In genomic region chr1:41788427-41788826, GRCh38 we compare ENCODE assay signal across 26 cellular contexts.
"Had no signal": no experiment of that assay in that cellular context is flagged by ENCODE, and none has a peak within 500 bp of the region (broad histone marks: within the 10 kb centered on the region; RNA-seq: fewer than 3 reads in every experiment).

No MANE protein-coding gene starts in this region.

- H3K4me3 ChIP-seq: colonic mucosa, esophagus squamous epithelium, gastrocnemius medialis, heart right ventricle, left lung, lower lobe of right lung, mucosa of descending colon had no signal

- DNase-seq: colonic mucosa; cortex of kidney; effector CD8-positive, alpha-beta T cell; effector memory CD8-positive, alpha-beta T cell; endodermal cell; erythroblast; esophagus squamous epithelium; foreskin fibroblast; foreskin melanocyte; gastrocnemius medialis; glutamatergic neuron; head of caudate nucleus; heart right ventricle; hippocampal formation; left cardiac atrium; left lung; left ventricle myocardium superior; lower lobe of right lung; mesenchymal stem cell; mucosa of descending colon had no signal

- H3K27ac Mint-ChIP-seq: dendritic cell treated with granulocyte-macrophage colony-stimulating factor and Interleukin-4, amounts not matched to agents 40 ng/mL and 50 ng/mL, for 4 days; effector memory CD8-positive, alpha-beta T cell; endodermal cell; mesothelial cell of epicardium had no signal

- H3K27ac ChIP-seq: colonic mucosa, epithelial cell of prostate, gastrocnemius medialis, heart right ventricle, left lung, lower lobe of right lung had no signal

- H3K4me3 Mint-ChIP-seq: dendritic cell treated with granulocyte-macrophage colony-stimulating factor and Interleukin-4, amounts not matched to agents 40 ng/mL and 50 ng/mL, for 4 days; effector memory CD8-positive, alpha-beta T cell; endodermal cell; mesothelial cell of epicardium had no signal

- H3K4me1 ChIP-seq: colonic mucosa, lower lobe of right lung had no signal

- H3K27me3 Mint-ChIP-seq: dendritic cell treated with granulocyte-macrophage colony-stimulating factor and Interleukin-4, amounts not matched to agents 40 ng/mL and 50 ng/mL, for 4 days; effector memory CD8-positive, alpha-beta T cell had no signal

- H3K36me3 Mint-ChIP-seq: mesothelial cell of epicardium had no signal

- ATAC-seq: effector memory CD8-positive, alpha-beta T cell; esophagus mucosa; gastrocnemius medialis; heart right ventricle; left cardiac atrium; left lung; left ventricle myocardium superior; lower lobe of right lung; mucosa of descending colon had no signal

- FAIRE-seq: endometrium, islet of Langerhans had no signal

- H3K9me3 ChIP-seq: colonic mucosa, esophagus squamous epithelium, gastrocnemius medialis, heart right ventricle, left lung, lower lobe of right lung, mucosa of descending colon had no signal

- H3K27me3 ChIP-seq: colonic mucosa, esophagus squamous epithelium, gastrocnemius medialis, heart right ventricle, left lung had no signal

- H3K9me3 Mint-ChIP-seq: dendritic cell treated with granulocyte-macrophage colony-stimulating factor and Interleukin-4, amounts not matched to agents 40 ng/mL and 50 ng/mL, for 4 days; effector memory CD8-positive, alpha-beta T cell; mesothelial cell of epicardium had no signal

- H3K36me3 ChIP-seq: colonic mucosa, esophagus squamous epithelium, gastrocnemius medialis, heart right ventricle, left lung, lower lobe of right lung had no signal
